In the genomic region with DNA sequence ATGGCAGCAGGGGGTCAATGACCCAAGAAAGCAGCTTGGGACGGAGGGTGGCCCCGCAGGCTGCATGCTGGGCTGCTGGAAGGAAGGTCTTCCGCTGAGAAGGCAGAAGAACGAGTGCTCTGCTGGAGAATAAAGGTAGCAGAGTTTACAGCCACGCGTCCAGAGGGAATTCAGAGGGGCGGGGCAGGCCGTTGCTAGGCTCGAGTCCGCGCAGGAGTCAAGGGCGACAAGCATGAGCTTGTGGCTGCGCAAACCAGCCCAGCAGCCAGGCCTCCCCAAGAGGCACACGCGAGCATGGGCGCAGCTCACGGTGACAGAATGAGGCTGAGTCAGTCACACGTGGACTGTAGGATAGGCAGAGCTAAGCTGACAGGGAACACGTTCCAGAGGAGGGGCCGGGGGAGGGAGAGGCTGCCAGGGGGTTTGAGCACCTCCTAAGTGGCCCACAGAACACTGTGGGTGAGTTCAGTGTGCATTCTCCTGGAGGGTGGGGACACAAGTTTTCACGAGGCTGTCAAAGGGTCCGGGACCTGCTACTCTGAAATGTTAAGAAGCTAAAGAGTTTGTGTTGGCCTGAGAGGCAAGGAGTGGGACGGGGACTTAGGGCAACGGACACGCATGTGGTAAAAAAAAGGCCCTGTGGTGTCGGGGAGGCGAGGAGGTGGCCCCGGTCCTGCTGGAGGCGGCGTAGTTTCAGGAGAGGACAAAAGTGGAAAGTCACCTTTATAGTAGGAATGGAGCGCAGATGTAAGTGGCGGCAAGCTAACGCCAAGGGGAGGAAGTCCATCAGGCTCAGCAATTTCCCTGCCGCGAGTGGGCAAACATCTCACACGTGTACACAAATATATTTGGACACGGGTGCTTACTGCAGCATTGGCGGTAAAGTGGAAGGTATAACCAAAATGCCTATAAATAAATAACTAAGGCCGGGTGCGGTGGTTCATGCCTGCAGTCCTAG, we compare ENCODE assay signal across 1 cellular context.
A peak's percentile ranks its signal among the peaks of the same experiment; 100 is the strongest.
TF ChIP-seq lines count a peak whose summit lies in the region.

No MANE protein-coding gene starts in this region.

TF ChIP-seq in K562, 482 proteins besides CTCF, POLR2A, EP300 and RAD21 (continued from another document and continues in another):
- TF ChIP-seq ATF7 (IDR thresholded peaks at IDR 0.05) (peak; percentile 74; the same call in 1 of the 2 replicates), SIN3B (IDR thresholded peaks at IDR 0.05; ENCODE audit: low read depth) (no peak), CEBPB (tag; IDR thresholded peaks at IDR 0.05) (no peak), ZNF41 (CRISPR knock-in tag; conservative IDR thresholded peaks at IDR 0.05) (no peak), CXXC5 (CRISPR knock-in tag; IDR thresholded peaks at IDR 0.05) (peak; percentile 52), ZSCAN32 (CRISPR knock-in tag; IDR thresholded peaks at IDR 0.05) (no peak), FOS (IDR thresholded peaks at IDR 0.05; ENCODE audit: extremely low read depth, insufficient read length) (no peak), HDAC6 (IDR thresholded peaks at IDR 0.05; ENCODE audit: low read depth, low read length) (no peak), NFYB (IDR thresholded peaks at IDR 0.05; ENCODE audit: extremely low read depth, insufficient read length) (no peak), KAT7 (CRISPR knock-in tag; IDR thresholded peaks at IDR 0.05; ENCODE audit: borderline replicate concordance) (no peak), POU5F1 (IDR thresholded peaks at IDR 0.05; ENCODE audit: borderline replicate concordance, low read depth, low read length, partially characterized antibody) (no peak), SAFB (IDR thresholded peaks at IDR 0.05; ENCODE audit: borderline replicate concordance, low read depth, low read length) (no peak), GATA2 (CRISPR knock-in tag; IDR thresholded peaks at IDR 0.05) (no peak), NFATC3 (IDR thresholded peaks at IDR 0.05) (no peak), RBM17 (IDR thresholded peaks at IDR 0.05; ENCODE audit: borderline replicate concordance, low read depth, low read length) (no peak), SRSF7 (optimal IDR thresholded peaks at IDR 0.05; ENCODE audit: low read depth, low read length) (no peak), CBX2 (IDR thresholded peaks at IDR 0.05; ENCODE audit: insufficient read depth, low read length, poor library complexity, severe bottlenecking) (no peak), TRIM24 (IDR thresholded peaks at IDR 0.05) (no peak), FUS (optimal IDR thresholded peaks at IDR 0.05; ENCODE audit: low read depth, low read length) (no peak), ZNF324 (CRISPR knock-in tag; IDR thresholded peaks at IDR 0.05) (no peak), ARID1B (IDR thresholded peaks at IDR 0.05) (no peak), ZNF311 (CRISPR knock-in tag; IDR thresholded peaks at IDR 0.05) (no peak), GABPA (tag; conservative IDR thresholded peaks at IDR 0.05; ENCODE audit: low read depth) (no peak), POLR2AphosphoS2 (IDR thresholded peaks at IDR 0.05; ENCODE audit: low read length) (no peak), FOXJ2 (tag; IDR thresholded peaks at IDR 0.05) (no peak), CBX5 (IDR thresholded peaks at IDR 0.05; ENCODE audit: borderline replicate concordance, low read depth) (no peak), TCF3 (CRISPR knock-in tag; IDR thresholded peaks at IDR 0.05) (no peak), ZNF347 (CRISPR knock-in tag; IDR thresholded peaks at IDR 0.05; ENCODE audit: low read depth) (no peak), COPS2 (conservative IDR thresholded peaks at IDR 0.05) (no peak), PCBP2 (IDR thresholded peaks at IDR 0.05; ENCODE audit: low read depth, low read length, poor library complexity, severe bottlenecking) (no peak)
- TF ChIP-seq, protein P1, sequence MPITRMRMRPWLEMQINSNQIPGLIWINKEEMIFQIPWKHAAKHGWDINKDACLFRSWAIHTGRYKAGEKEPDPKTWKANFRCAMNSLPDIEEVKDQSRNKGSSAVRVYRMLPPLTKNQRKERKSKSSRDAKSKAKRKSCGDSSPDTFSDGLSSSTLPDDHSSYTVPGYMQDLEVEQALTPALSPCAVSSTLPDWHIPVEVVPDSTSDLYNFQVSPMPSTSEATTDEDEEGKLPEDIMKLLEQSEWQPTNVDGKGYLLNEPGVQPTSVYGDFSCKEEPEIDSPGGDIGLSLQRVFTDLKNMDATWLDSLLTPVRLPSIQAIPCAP (CRISPR knock-in tag; IDR thresholded peaks at IDR 0.05; ENCODE audit: borderline replicate concordance) = no peak
- TF ChIP-seq, protein P2, sequence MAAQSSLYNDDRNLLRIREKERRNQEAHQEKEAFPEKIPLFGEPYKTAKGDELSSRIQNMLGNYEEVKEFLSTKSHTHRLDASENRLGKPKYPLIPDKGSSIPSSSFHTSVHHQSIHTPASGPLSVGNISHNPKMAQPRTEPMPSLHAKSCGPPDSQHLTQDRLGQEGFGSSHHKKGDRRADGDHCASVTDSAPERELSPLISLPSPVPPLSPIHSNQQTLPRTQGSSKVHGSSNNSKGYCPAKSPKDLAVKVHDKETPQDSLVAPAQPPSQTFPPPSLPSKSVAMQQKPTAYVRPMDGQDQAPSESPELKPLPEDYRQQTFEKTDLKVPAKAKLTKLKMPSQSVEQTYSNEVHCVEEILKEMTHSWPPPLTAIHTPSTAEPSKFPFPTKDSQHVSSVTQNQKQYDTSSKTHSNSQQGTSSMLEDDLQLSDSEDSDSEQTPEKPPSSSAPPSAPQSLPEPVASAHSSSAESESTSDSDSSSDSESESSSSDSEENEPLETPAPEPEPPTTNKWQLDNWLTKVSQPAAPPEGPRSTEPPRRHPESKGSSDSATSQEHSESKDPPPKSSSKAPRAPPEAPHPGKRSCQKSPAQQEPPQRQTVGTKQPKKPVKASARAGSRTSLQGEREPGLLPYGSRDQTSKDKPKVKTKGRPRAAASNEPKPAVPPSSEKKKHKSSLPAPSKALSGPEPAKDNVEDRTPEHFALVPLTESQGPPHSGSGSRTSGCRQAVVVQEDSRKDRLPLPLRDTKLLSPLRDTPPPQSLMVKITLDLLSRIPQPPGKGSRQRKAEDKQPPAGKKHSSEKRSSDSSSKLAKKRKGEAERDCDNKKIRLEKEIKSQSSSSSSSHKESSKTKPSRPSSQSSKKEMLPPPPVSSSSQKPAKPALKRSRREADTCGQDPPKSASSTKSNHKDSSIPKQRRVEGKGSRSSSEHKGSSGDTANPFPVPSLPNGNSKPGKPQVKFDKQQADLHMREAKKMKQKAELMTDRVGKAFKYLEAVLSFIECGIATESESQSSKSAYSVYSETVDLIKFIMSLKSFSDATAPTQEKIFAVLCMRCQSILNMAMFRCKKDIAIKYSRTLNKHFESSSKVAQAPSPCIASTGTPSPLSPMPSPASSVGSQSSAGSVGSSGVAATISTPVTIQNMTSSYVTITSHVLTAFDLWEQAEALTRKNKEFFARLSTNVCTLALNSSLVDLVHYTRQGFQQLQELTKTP (IDR thresholded peaks at IDR 0.05; ENCODE audit: low read depth in 1 of 2, partially characterized antibody in 2 of 2) = no peak
- TF ChIP-seq, protein P3, sequence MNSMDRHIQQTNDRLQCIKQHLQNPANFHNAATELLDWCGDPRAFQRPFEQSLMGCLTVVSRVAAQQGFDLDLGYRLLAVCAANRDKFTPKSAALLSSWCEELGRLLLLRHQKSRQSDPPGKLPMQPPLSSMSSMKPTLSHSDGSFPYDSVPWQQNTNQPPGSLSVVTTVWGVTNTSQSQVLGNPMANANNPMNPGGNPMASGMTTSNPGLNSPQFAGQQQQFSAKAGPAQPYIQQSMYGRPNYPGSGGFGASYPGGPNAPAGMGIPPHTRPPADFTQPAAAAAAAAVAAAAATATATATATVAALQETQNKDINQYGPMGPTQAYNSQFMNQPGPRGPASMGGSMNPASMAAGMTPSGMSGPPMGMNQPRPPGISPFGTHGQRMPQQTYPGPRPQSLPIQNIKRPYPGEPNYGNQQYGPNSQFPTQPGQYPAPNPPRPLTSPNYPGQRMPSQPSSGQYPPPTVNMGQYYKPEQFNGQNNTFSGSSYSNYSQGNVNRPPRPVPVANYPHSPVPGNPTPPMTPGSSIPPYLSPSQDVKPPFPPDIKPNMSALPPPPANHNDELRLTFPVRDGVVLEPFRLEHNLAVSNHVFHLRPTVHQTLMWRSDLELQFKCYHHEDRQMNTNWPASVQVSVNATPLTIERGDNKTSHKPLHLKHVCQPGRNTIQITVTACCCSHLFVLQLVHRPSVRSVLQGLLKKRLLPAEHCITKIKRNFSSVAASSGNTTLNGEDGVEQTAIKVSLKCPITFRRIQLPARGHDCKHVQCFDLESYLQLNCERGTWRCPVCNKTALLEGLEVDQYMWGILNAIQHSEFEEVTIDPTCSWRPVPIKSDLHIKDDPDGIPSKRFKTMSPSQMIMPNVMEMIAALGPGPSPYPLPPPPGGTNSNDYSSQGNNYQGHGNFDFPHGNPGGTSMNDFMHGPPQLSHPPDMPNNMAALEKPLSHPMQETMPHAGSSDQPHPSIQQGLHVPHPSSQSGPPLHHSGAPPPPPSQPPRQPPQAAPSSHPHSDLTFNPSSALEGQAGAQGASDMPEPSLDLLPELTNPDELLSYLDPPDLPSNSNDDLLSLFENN (IDR thresholded peaks at IDR 0.05; ENCODE audit: low read depth in 2 of 2, low read length in 2 of 2) = no peak
- TF ChIP-seq, protein P4, sequence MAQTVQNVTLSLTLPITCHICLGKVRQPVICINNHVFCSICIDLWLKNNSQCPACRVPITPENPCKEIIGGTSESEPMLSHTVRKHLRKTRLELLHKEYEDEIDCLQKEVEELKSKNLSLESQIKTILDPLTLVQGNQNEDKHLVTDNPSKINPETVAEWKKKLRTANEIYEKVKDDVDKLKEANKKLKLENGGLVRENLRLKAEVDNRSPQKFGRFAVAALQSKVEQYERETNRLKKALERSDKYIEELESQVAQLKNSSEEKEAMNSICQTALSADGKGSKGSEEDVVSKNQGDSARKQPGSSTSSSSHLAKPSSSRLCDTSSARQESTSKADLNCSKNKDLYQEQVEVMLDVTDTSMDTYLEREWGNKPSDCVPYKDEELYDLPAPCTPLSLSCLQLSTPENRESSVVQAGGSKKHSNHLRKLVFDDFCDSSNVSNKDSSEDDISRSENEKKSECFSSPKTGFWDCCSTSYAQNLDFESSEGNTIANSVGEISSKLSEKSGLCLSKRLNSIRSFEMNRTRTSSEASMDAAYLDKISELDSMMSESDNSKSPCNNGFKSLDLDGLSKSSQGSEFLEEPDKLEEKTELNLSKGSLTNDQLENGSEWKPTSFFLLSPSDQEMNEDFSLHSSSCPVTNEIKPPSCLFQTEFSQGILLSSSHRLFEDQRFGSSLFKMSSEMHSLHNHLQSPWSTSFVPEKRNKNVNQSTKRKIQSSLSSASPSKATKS (CRISPR knock-in tag; IDR thresholded peaks at IDR 0.05) = no peak
- TF ChIP-seq, protein P5, sequence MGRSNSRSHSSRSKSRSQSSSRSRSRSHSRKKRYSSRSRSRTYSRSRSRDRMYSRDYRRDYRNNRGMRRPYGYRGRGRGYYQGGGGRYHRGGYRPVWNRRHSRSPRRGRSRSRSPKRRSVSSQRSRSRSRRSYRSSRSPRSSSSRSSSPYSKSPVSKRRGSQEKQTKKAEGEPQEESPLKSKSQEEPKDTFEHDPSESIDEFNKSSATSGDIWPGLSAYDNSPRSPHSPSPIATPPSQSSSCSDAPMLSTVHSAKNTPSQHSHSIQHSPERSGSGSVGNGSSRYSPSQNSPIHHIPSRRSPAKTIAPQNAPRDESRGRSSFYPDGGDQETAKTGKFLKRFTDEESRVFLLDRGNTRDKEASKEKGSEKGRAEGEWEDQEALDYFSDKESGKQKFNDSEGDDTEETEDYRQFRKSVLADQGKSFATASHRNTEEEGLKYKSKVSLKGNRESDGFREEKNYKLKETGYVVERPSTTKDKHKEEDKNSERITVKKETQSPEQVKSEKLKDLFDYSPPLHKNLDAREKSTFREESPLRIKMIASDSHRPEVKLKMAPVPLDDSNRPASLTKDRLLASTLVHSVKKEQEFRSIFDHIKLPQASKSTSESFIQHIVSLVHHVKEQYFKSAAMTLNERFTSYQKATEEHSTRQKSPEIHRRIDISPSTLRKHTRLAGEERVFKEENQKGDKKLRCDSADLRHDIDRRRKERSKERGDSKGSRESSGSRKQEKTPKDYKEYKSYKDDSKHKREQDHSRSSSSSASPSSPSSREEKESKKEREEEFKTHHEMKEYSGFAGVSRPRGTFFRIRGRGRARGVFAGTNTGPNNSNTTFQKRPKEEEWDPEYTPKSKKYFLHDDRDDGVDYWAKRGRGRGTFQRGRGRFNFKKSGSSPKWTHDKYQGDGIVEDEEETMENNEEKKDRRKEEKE (IDR thresholded peaks at IDR 0.05; ENCODE audit: borderline replicate concordance in 1 of 2, control insufficient read depth in 1 of 2, low read depth in 2 of 2, low read length in 1 of 2) = no peak
- TF ChIP-seq, protein P6, sequence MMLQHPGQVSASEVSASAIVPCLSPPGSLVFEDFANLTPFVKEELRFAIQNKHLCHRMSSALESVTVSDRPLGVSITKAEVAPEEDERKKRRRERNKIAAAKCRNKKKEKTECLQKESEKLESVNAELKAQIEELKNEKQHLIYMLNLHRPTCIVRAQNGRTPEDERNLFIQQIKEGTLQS (IDR thresholded peaks at IDR 0.05) = peak; percentile 77
- TF ChIP-seq, protein P6 (CRISPR knock-in tag; conservative IDR thresholded peaks at IDR 0.05) = peak; percentile 72; the same call in 1 of the 2 replicates
- TF ChIP-seq, protein P7, sequence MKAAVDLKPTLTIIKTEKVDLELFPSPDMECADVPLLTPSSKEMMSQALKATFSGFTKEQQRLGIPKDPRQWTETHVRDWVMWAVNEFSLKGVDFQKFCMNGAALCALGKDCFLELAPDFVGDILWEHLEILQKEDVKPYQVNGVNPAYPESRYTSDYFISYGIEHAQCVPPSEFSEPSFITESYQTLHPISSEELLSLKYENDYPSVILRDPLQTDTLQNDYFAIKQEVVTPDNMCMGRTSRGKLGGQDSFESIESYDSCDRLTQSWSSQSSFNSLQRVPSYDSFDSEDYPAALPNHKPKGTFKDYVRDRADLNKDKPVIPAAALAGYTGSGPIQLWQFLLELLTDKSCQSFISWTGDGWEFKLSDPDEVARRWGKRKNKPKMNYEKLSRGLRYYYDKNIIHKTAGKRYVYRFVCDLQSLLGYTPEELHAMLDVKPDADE (conservative IDR thresholded peaks at IDR 0.05; ENCODE audit: control insufficient read depth, low read depth, low read length) = peak; percentile 74
- TF ChIP-seq, protein P8, sequence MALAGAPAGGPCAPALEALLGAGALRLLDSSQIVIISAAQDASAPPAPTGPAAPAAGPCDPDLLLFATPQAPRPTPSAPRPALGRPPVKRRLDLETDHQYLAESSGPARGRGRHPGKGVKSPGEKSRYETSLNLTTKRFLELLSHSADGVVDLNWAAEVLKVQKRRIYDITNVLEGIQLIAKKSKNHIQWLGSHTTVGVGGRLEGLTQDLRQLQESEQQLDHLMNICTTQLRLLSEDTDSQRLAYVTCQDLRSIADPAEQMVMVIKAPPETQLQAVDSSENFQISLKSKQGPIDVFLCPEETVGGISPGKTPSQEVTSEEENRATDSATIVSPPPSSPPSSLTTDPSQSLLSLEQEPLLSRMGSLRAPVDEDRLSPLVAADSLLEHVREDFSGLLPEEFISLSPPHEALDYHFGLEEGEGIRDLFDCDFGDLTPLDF (CRISPR knock-in tag; IDR thresholded peaks at IDR 0.05) = no peak
- TF ChIP-seq, protein P9, sequence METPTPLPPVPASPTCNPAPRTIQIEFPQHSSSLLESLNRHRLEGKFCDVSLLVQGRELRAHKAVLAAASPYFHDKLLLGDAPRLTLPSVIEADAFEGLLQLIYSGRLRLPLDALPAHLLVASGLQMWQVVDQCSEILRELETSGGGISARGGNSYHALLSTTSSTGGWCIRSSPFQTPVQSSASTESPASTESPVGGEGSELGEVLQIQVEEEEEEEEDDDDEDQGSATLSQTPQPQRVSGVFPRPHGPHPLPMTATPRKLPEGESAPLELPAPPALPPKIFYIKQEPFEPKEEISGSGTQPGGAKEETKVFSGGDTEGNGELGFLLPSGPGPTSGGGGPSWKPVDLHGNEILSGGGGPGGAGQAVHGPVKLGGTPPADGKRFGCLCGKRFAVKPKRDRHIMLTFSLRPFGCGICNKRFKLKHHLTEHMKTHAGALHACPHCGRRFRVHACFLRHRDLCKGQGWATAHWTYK (CRISPR knock-in tag; IDR thresholded peaks at IDR 0.05) = no peak
